Comparison of ENCODE assay signal across 8 cellular contexts in genomic region chr14:95516554-95517209, GRCh38. TPM values are rescaled to one million over a fixed set of nuclear protein-coding genes. Genes with fewer than 3 reads are reported as not detected.
DNase-seq lines count a peak whose midpoint lies in the region; ATAC-seq and TF ChIP-seq lines count a peak whose summit lies in the region.

Gene SYNE3, minus strand, starts transcription at chr14:95516650. Its CDS starts 40,829 bp downstream, at chr14:95475821.

- H3K27me3 ChIP-seq in prostate gland (replicated peaks; ENCODE audit: insufficient read depth) = no peaks in the 10 kb centered on the region

- TF ChIP-seq CTCF in prostate gland (IDR thresholded peaks at IDR 0.05) = no peak

- intact Hi-C loops in cardiac septum (cut with DNase I) = loop anchor here (5.0 kb wide), 1 partner anchor 34 kb away; no protein-coding TSS in a partner anchor
- intact Hi-C loops in prostate gland (cut with DNase I) = no loop called here

- H3K27ac ChIP-seq in prostate gland = peak within 1 kb of the TSS; percentile 66 to 69

- peak within 1 kb of the TSS; percentile 63 to 66 for H3K4me3 ChIP-seq in prostate gland

- H3K4me1 ChIP-seq in prostate gland (replicated peaks) = peaks cover 4% of the 10 kb centered on the region

- no peaks in the 10 kb centered on the region for H3K9me3 ChIP-seq in prostate gland

- H3K27ac Mint-ChIP-seq in activated naive CD4-positive, alpha-beta T cell treated with anti-CD3 and anti-CD28 coated beads, Interleukin-2, amount 50 U/mL, for 72 hours = peak within 1 kb of the TSS; percentile 56 to 92

- 17% methylated on average over 21 of the region's 62 CpGs for WGBS in prostate gland

- ATAC-seq in GM18502 (IDR thresholded peaks at IDR 0.05; ENCODE audit: poor library complexity, unreplicated experiment) = peak; percentile 50
- peak; percentile 47 for ATAC-seq in HG02588 (IDR thresholded peaks at IDR 0.05; ENCODE audit: unreplicated experiment)
- peak; percentile 46 to 73 for ATAC-seq in activated naive CD4-positive, alpha-beta T cell treated with anti-CD3 and anti-CD28 coated beads, Interleukin-2, amount 50 U/mL, for 72 hours

- H3K36me3 ChIP-seq in prostate gland = no peaks in the 10 kb centered on the region

- DNase-seq in NCI-H748 treated with DMSO at 0.1 percent for 48 hours (lab: John Stamatoyannopoulos, UW) = peak; percentile 9
- DNase-seq in activated naive CD4-positive, alpha-beta T cell treated with anti-CD3 and anti-CD28 coated beads, Interleukin-2, amount 50 U/mL, for 72 hours (ENCODE audit: low spot score in 2 of 2) = peak in 1 of 2 donors; percentile 66
- no peak for DNase-seq in cardiac septum (ENCODE audit: low spot score)
- no peak for DNase-seq in prostate gland (ENCODE audit: low spot score)
- no peak for DNase-seq in NCI-H1092 (lab: John Stamatoyannopoulos, UW)
- DNase-seq in OCI-M2 (lab: John Stamatoyannopoulos, UW; ENCODE audit: unreplicated experiment) = no peak

- H3K9me3 Mint-ChIP-seq in activated naive CD4-positive, alpha-beta T cell treated with anti-CD3 and anti-CD28 coated beads, Interleukin-2, amount 50 U/mL, for 72 hours = no peaks in the 10 kb centered on the region

- H3K36me3 Mint-ChIP-seq in activated naive CD4-positive, alpha-beta T cell treated with anti-CD3 and anti-CD28 coated beads, Interleukin-2, amount 50 U/mL, for 72 hours = peaks cover 0 to 9% of the 10 kb centered on the region in 2 donors

- TF ChIP-seq POLR2A in prostate gland (IDR thresholded peaks at IDR 0.05) = no peak

RNA-seq across cellular contexts. Expression of gene SYNE3, which starts in this region (rescaled TPM):
- 10 to 100 TPM in 1 of 2 donors, 1 to 10 TPM in 1; 9.9 to 73.8 TPM for total RNA-seq in activated naive CD4-positive, alpha-beta T cell treated with anti-CD3 and anti-CD28 coated beads, Interleukin-2, amount 50 U/mL, for 72 hours
- total RNA-seq in cardiac septum (12.4 TPM), prostate gland (10 to 100 TPM in 1 of 2 donors, 1 to 10 TPM in 1; 3.4 to 29.5 TPM)
